In the genomic region with DNA sequence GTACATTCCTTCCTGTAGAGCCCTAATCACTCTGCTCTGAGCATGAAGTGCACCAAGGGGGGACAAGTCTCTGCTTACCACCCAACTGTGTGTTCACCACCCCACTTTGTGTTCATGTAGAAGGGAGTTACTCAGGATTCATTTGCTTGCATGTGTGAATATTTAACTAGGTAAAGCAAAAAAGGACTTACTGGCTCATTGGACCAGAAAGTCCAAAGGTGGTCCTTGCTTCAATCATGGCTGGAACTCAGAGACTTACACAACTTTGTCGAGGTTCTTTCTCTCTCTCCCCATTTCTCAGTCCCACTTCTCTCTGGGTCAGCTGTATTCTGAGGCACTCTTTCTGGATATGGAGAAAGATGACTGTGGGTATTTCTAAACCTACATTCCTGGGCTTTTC, we compare ENCODE assay signal across 17 cellular contexts. TPM values are rescaled to one million over a fixed set of nuclear protein-coding genes. Genes with fewer than 3 reads are reported as not detected.
DNase-seq lines count a peak whose midpoint lies in the region; ATAC-seq, FAIRE-seq and TF ChIP-seq lines count a peak whose summit lies in the region.
"Had no signal": no experiment of that assay in that cellular context is flagged by ENCODE, and none has a peak within 500 bp of the region (broad histone marks: within the 10 kb centered on the region; RNA-seq: fewer than 3 reads in every experiment).

No MANE protein-coding gene starts in this region.

- TF ChIP-seq CTCF in SK-N-SH (IDR thresholded peaks at IDR 0.05) (no peak), GM12878 (IDR thresholded peaks at IDR 0.05 in 2 of 3, conservative IDR thresholded peaks at IDR 0.05 in 1 of 3; ENCODE audit: control insufficient read depth in 2 of 3, extremely low read depth in 1 of 3, insufficient read depth in 1 of 3, low read depth in 3 of 3, low read length in 3 of 3) (no peak), keratinocyte (optimal IDR thresholded peaks at IDR 0.05 in 1 of 3, IDR thresholded peaks at IDR 0.05 in 1 of 3, conservative IDR thresholded peaks at IDR 0.05 in 1 of 3; ENCODE audit: extremely low read depth in 1 of 3, insufficient read depth in 2 of 3, low read length in 3 of 3) (no peak), smooth muscle cell (IDR thresholded peaks at IDR 0.05; ENCODE audit: borderline replicate concordance, insufficient read depth, poor library complexity, severe bottlenecking) (no peak), GM10248 (IDR thresholded peaks at IDR 0.05; ENCODE audit: control extremely low read depth, extremely low read depth, low read depth, missing control alignments) (no peak)

- no peak for TF ChIP-seq EP300 in SK-N-SH (IDR thresholded peaks at IDR 0.05; ENCODE audit: borderline replicate concordance in 1 of 2, low read depth in 1 of 2, low read length in 1 of 2)
- TF ChIP-seq EP300 in GM12878 (IDR thresholded peaks at IDR 0.05; ENCODE audit: borderline replicate concordance in 1 of 2, control insufficient read depth in 1 of 2, low read depth in 2 of 2, low read length in 2 of 2), result no peak

- in situ Hi-C loops in GM12878 (cut with MboI), result no loop called here

- H4K20me1 ChIP-seq in SK-N-SH (ENCODE audit: insufficient read depth) (peaks cover 39% of the 10 kb centered on the region), GM12878 (ENCODE audit: control insufficient read depth, insufficient read depth) (no peaks in the 10 kb centered on the region), keratinocyte (ENCODE audit: control insufficient read depth, extremely low read depth, insufficient read depth, low read length) (no peaks in the 10 kb centered on the region), smooth muscle cell (ENCODE audit: low read depth) (peaks cover 76% of the 10 kb centered on the region)

- H3F3A ChIP-seq in SK-N-SH (replicated peaks; ENCODE audit: insufficient read depth) (peaks cover 3% of the 10 kb centered on the region), smooth muscle cell (ENCODE audit: low read depth) (no peaks in the 10 kb centered on the region)

- H3K27me3 ChIP-seq in SK-N-SH (ENCODE audit: insufficient read depth) (no peaks in the 10 kb centered on the region), GM12878 (replicated peaks in 1 of 2; ENCODE audit: control insufficient read depth in 2 of 2, insufficient read depth in 2 of 2, low read length in 1 of 2) (peaks cover 0 to 7% of the 10 kb centered on the region in 2 experiments; a peak in 1 of 4 replicates), keratinocyte (ENCODE audit: control insufficient read depth, extremely low read depth, insufficient read depth, low read length) (no peaks in the 10 kb centered on the region), smooth muscle cell (ENCODE audit: low read depth) (no peaks in the 10 kb centered on the region)

- H3K4me2 ChIP-seq in SK-N-SH, result peak overlapping the region; percentile 87
- H3K4me2 ChIP-seq in GM12878 (ENCODE audit: control insufficient read depth, insufficient read depth), result no peak overlapping the region
- peak overlapping the region; percentile 88 for H3K4me2 ChIP-seq in keratinocyte (ENCODE audit: control insufficient read depth, extremely low read depth, insufficient read depth, low read depth, low read length)
- H3K4me2 ChIP-seq in smooth muscle cell, result peak overlapping the region; percentile 90

- H3K4me1 ChIP-seq in SK-N-SH (ENCODE audit: control insufficient read depth in 1 of 2, insufficient read depth in 2 of 2, low read depth in 1 of 2, low read length in 1 of 2) (peaks cover 0 to 13% of the 10 kb centered on the region in 2 experiments; a peak in 2 of 4 replicates), GM12878 (ENCODE audit: control insufficient read depth, insufficient read depth, low read length) (no peaks in the 10 kb centered on the region), keratinocyte (ENCODE audit: control insufficient read depth, extremely low read depth, insufficient read depth, low read length) (peaks cover 20% of the 10 kb centered on the region), smooth muscle cell (ENCODE audit: low read depth) (peaks cover 25% of the 10 kb centered on the region)

- POLR2A ChIA-PET in SK-N-SH (lab: Yijun Ruan, JAX), result no interaction called here
- POLR2A ChIA-PET in GM12878 (lab: Charles Lee), result no interaction called here
- POLR2A ChIA-PET in GM10248 (lab: Yijun Ruan, JAX), result no interaction called here

- FAIRE-seq in GM12878 (lab: Jason Lieb, UNC) (no peak), keratinocyte (lab: Jason Lieb, UNC) (no peak)
- FAIRE-seq: GM12891, K562, RCC 7860 had no signal

- H3K36me3 ChIP-seq in SK-N-SH (replicated peaks in 1 of 2; ENCODE audit: control insufficient read depth in 1 of 2, insufficient read depth in 2 of 2, low read length in 1 of 2) (peaks cover 0 to 26% of the 10 kb centered on the region in 2 experiments), GM12878 (ENCODE audit: control insufficient read depth in 2 of 2, insufficient read depth in 2 of 2, low read length in 1 of 2) (no peaks in the 10 kb centered on the region), keratinocyte (ENCODE audit: control insufficient read depth in 2 of 2, extremely low read depth in 1 of 2, insufficient read depth in 2 of 2, low read length in 2 of 2) (peaks cover 2 to 6% of the 10 kb centered on the region in 2 experiments), smooth muscle cell (ENCODE audit: low read depth) (no peaks in the 10 kb centered on the region)
- H3K36me3 ChIP-seq: HAP-1 had no signal

- H3K9ac ChIP-seq in SK-N-SH (no peak overlapping the region), GM12878 (ENCODE audit: control insufficient read depth, insufficient read depth, low read length) (no peak overlapping the region), keratinocyte (ENCODE audit: control insufficient read depth, extremely low read depth, insufficient read depth, low read length) (no peak overlapping the region), smooth muscle cell (ENCODE audit: low read depth) (no peak overlapping the region)

- BruUV-seq in GM12878 (replicated peaks; lab: Mats Ljungman, UMichigan), result no TSS peak

- RAD21 ChIA-PET in GM12878 (lab: Charles Lee; ENCODE audit: unreplicated experiment), result interaction anchor here (1.0 to 7.4 kb wide), 5 partner anchors 12 to 329 kb away, joined by 3 to 57 read pairs (median 4); no protein-coding TSS in a partner anchor

- dilution Hi-C loops in keratinocyte (cut with MboI; ENCODE audit: extremely low pct_ligation_motif_present, low sequenced_read_pairs), result no loop called here

- peaks cover 90% of the 10 kb centered on the region for H3K79me2 ChIP-seq in SK-N-SH (ENCODE audit: insufficient read depth)
- H3K79me2 ChIP-seq in GM12878 (ENCODE audit: control insufficient read depth, insufficient read depth, low read length), result no peaks in the 10 kb centered on the region
- peaks cover 93% of the 10 kb centered on the region for H3K79me2 ChIP-seq in keratinocyte (ENCODE audit: control insufficient read depth, insufficient read depth, low read length)
- H3K79me2 ChIP-seq in smooth muscle cell (ENCODE audit: low read depth), result peaks cover 90% of the 10 kb centered on the region

- SMC1A ChIA-PET in GM12878 (lab: Charles Lee; ENCODE audit: uncharacterized antibody, unreplicated experiment), result interaction anchor here (0.7 to 3.5 kb wide), 7 partner anchors 10 to 328 kb away, joined by 4 to 18 read pairs (median 5); no protein-coding TSS in a partner anchor

- intact Hi-C loops in GM12878 (cut with micrococcal nuclease; ENCODE audit: unreplicated experiment), result loop anchor here (5.0 kb wide), 1 partner anchor 147 kb away; no protein-coding TSS in a partner anchor
- intact Hi-C loops in posterior vena cava (cut with DNase I), result loop anchor here in 1 of 2 donors (5.0 kb wide), 1 partner anchor 327 kb away; no protein-coding TSS in a partner anchor

- DNase-seq in SK-N-SH (no peak), GM12878 (ENCODE audit: low read depth, low spot score) (peak; percentile 11), keratinocyte (ENCODE audit: low read depth, low spot score) (no peak), smooth muscle cell (lab: John Stamatoyannopoulos, UW; ENCODE audit: unreplicated experiment) (no peak), posterior vena cava (ENCODE audit: low spot score) (no peak), DMS114 treated with DMSO at 0.1 percent for 48 hours (lab: John Stamatoyannopoulos, UW; ENCODE audit: unreplicated experiment) (no peak), GM10248 (ENCODE audit: extremely low spot score) (no peak)
- DNase-seq: GF-D8, NCI-H1694 treated with DMSO at 0.1 percent for 48 hours, Right ventricle myocardium superior had no signal

- no peak for TF ChIP-seq RAD21 in SK-N-SH (IDR thresholded peaks at IDR 0.05; ENCODE audit: low read length)
- no peak for TF ChIP-seq RAD21 in GM12878 (IDR thresholded peaks at IDR 0.05; ENCODE audit: insufficient read depth, low read depth, low read length)

- no peak for ATAC-seq in SK-N-SH treated with all-trans-retinoic acid at 6 μM for 48 hours
- peak; percentile 3 for ATAC-seq in GM12878
- ATAC-seq: K562 had no signal

- CTCF ChIA-PET in SK-N-SH (lab: Yijun Ruan, JAX), result no interaction called here
- CTCF ChIA-PET in GM12878 (lab: Yijun Ruan, JAX), result interaction anchor here (0.6 to 4.1 kb wide), 6 partner anchors 10 to 328 kb away, joined by 3 to 32 read pairs (median 11); no protein-coding TSS in a partner anchor
- CTCF ChIA-PET in GM10248 (lab: Yijun Ruan, JAX), result interaction anchor here (1.3 kb wide), 1 partner anchor 12 kb away, joined by 4 read pairs; no protein-coding TSS in a partner anchor

- H3K9me1 ChIP-seq in keratinocyte (ENCODE audit: control insufficient read depth, extremely low read depth, insufficient read depth, low read length), result no peaks in the 10 kb centered on the region

- H3K27ac ChIP-seq in SK-N-SH (ENCODE audit: low read depth in 2 of 2, low read length in 1 of 2), result no peak overlapping the region
- H3K27ac ChIP-seq in GM12878 (ENCODE audit: control insufficient read depth, insufficient read depth), result no peak overlapping the region
- no peak overlapping the region for H3K27ac ChIP-seq in keratinocyte (ENCODE audit: control insufficient read depth, insufficient read depth, low read length)
- no peak overlapping the region for H3K27ac ChIP-seq in smooth muscle cell (ENCODE audit: low read depth)
- H3K27ac ChIP-seq: 22Rv1 had no signal

- 27% methylated on average over 1 of the region's 1 CpG for WGBS in SK-N-SH (ENCODE audit: low lambda C conversion rate)
- WGBS in GM12878 (ENCODE audit: insufficient coverage, insufficient replicate concordance, low lambda C conversion rate, missing lambda C conversion rate), result 59% methylated on average over 1 of the region's 1 CpG
- 95% methylated on average over 1 of the region's 1 CpG for WGBS in smooth muscle cell (ENCODE audit: low lambda C conversion rate)

- H3K9me2 ChIP-seq in SK-N-SH, result no peaks in the 10 kb centered on the region

- TF ChIP-seq POLR2A in GM12878 (IDR thresholded peaks at IDR 0.05; ENCODE audit: low read depth, low read length), result no peak

- peak overlapping the region in 1 of 2 experiments; percentile 81; a peak in 1 of 4 replicates for H3K4me3 ChIP-seq in SK-N-SH (ENCODE audit: low read depth in 2 of 2, low read length in 1 of 2)
- H3K4me3 ChIP-seq in GM12878, result no peak overlapping the region
- no peak overlapping the region for H3K4me3 ChIP-seq in keratinocyte (ENCODE audit: control insufficient read depth in 2 of 3, extremely low read depth in 1 of 3, insufficient read depth in 2 of 3, low read depth in 1 of 3, low read length in 3 of 3)
- peak overlapping the region; percentile 1 for H3K4me3 ChIP-seq in smooth muscle cell
- H3K4me3 ChIP-seq: HAP-1, K562 had no signal

- no peak overlapping the region for H2AFZ ChIP-seq in SK-N-SH (ENCODE audit: low read depth)
- H2AFZ ChIP-seq in GM12878 (ENCODE audit: control insufficient read depth, low read depth, low read length), result no peak overlapping the region
- H2AFZ ChIP-seq in keratinocyte (ENCODE audit: control insufficient read depth, low read length), result no peak overlapping the region
- H2AFZ ChIP-seq in smooth muscle cell (ENCODE audit: low read depth), result no peak overlapping the region

- H3K9me3 ChIP-seq in SK-N-SH (no peaks in the 10 kb centered on the region), GM12878 (replicated peaks; ENCODE audit: control insufficient read depth, insufficient read depth, low read length) (no peaks in the 10 kb centered on the region), keratinocyte (ENCODE audit: control insufficient read depth, low read depth, low read length) (no peaks in the 10 kb centered on the region), smooth muscle cell (replicated peaks; ENCODE audit: low read depth) (no peaks in the 10 kb centered on the region)
- H3K9me3 ChIP-seq: HAP-1 had no signal

RNA-seq across cellular contexts. Expression of a gene that starts 4.0 kb away (rescaled TPM):
- polyA plus RNA-seq in SK-N-SH (2012; rRNA removed) (32.6 and 36.0 TPM in 2 replicates), GM12878 (2011; rRNA removed) (12.4 and 17.2 TPM in 2 replicates), GM12878 (2014; fragmentation: Illumina TruSeq; extraction: Trizol) (10.6 and 12.0 TPM in 2 replicates), GM12878 (2014; fragmentation: Nextera tagmentation; extraction: Ambion mirVana) (10 to 100 TPM in 1 of 2 experiments, 1 to 10 TPM in 1; 6.0 to 10.0 TPM), GM12878 (2014; rRNA removed) (4.0 and 5.5 TPM in 2 replicates), GM12878 (2016; fragmentation: Nextera tagmentation; extraction: Ambion mirVana) (1 to 10 TPM; 9.2 to 9.9 TPM), keratinocyte (23.9 to 104 TPM (median 80.4 TPM) in 3 replicates), smooth muscle cell (71.0 and 84.7 TPM in 2 replicates)
- polyA plus RNA-seq in SK-N-SH (2012; cell fraction: cytosol; rRNA removed), result 55.0 and 59.3 TPM in 2 replicates
- polyA plus RNA-seq in SK-N-SH (2012; cell fraction: nucleus; rRNA removed), result 16.4 and 26.1 TPM in 2 replicates
- 41.2 and 46.3 TPM in 2 replicates for total RNA-seq in GM12878 (2013; cell fraction: nucleolus; rRNA removed)
- total RNA-seq in GM12878 (2014; rRNA removed) (7.3 and 7.6 TPM in 2 replicates), GM12878 (2014; rRNA removed; fragmentation: Illumina TruSeq; extraction: Trizol) (9.0 and 10.0 TPM in 2 replicates), GM12878 (2021) (7.6 and 9.0 TPM in 2 replicates), smooth muscle cell (116 and 126 TPM in 2 replicates), posterior vena cava (10 to 100 TPM; 10.3 to 24.0 TPM)
- 4.3 TPM for polyA plus RNA-seq in GM12878 (2011; ENCODE audit: low read depth)
- polyA plus RNA-seq in GM12878 (2011; cell fraction: cytosol; rRNA removed), result 5.8 and 7.1 TPM in 2 replicates
- polyA plus RNA-seq in GM12878 (2011; cell fraction: nucleus; rRNA removed), result 5.1 and 5.9 TPM in 2 replicates
- 5.6 and 6.0 TPM in 2 replicates for polyA plus RNA-seq in GM12878 (2012)
- 16.1 and 17.8 TPM in 2 replicates for polyA minus RNA-seq in GM12878 (2011; rRNA and poly(A)+ RNA removed)
- 3.9 and 5.0 TPM in 2 replicates for polyA minus RNA-seq in GM12878 (2011; cell fraction: cytosol; rRNA and poly(A)+ RNA removed)
- 7.4 and 11.6 TPM in 2 replicates for polyA minus RNA-seq in GM12878 (2011; cell fraction: nucleus; rRNA and poly(A)+ RNA removed)
- polyA plus RNA-seq in keratinocyte (2011; ENCODE audit: low read depth), result 9.3 TPM
- 25.4 and 42.1 TPM in 2 replicates for polyA plus RNA-seq in keratinocyte (2011; cell fraction: cytosol; rRNA removed)
- polyA plus RNA-seq in keratinocyte (2011; cell fraction: nucleus; rRNA removed), result 49.6 and 62.1 TPM in 2 replicates
- 10.9 and 118 TPM in 2 replicates for polyA plus RNA-seq in keratinocyte (2012; ENCODE audit: low replicate concordance)
- 26.8 to 87.7 TPM (median 56.8 TPM) in 3 replicates for polyA minus RNA-seq in keratinocyte
- polyA minus RNA-seq in keratinocyte (2011; cell fraction: cytosol; rRNA and poly(A)+ RNA removed), result 29.5 TPM
- 41.7 and 76.6 TPM in 2 replicates for polyA minus RNA-seq in keratinocyte (2011; cell fraction: nucleus; rRNA and poly(A)+ RNA removed)
- total RNA-seq: NCI-H460, Right ventricle myocardium superior had no signal
- polyA plus RNA-seq: K562 had no signal
